Comparison of ENCODE assay signal across 14 cellular contexts in the genomic region with DNA sequence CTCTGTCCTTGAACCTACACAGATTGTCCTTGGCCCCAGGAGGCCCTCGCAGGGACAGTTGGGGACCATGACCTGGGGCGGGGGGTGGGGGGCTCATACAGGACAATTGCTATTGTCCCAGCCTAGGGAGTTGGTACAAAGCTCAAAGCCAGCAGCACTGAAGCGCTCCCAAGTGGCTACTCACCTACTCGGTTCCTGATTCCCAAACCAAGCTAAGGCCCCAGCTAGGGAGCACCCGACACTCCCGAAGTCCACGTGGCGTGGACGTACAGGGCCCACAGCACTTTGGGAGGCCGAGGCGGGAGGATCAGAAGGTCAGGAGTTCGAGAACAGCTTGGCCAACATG.
DNase-seq lines count a peak whose midpoint lies in the region; ATAC-seq, FAIRE-seq and TF ChIP-seq lines count a peak whose summit lies in the region.
"Had no signal": no experiment of that assay in that cellular context is flagged by ENCODE, and none has a peak within 500 bp of the region (broad histone marks: within the 10 kb centered on the region; RNA-seq: fewer than 3 reads in every experiment).

No MANE protein-coding gene starts in this region.

- peak overlapping the region; percentile 48 for H3K27ac ChIP-seq in HepG2 (ENCODE audit: extremely low read length, insufficient read depth, low read length)
- H3K27ac ChIP-seq in right lobe of liver, result no peak overlapping the region
- H3K27ac ChIP-seq in hepatocyte, result peak overlapping the region; percentile 37
- peak overlapping the region; percentile 54 for H3K27ac ChIP-seq in trophoblast cell (ENCODE audit: low read depth, low read length)
- H3K27ac ChIP-seq: 22Rv1 had no signal

- no peaks in the 10 kb centered on the region for H3K36me3 ChIP-seq in HepG2 (replicated peaks in 1 of 2; ENCODE audit: control insufficient read depth in 1 of 2, insufficient read depth in 2 of 2, low read length in 2 of 2)
- no peaks in the 10 kb centered on the region for H3K36me3 ChIP-seq in right lobe of liver
- no peaks in the 10 kb centered on the region for H3K36me3 ChIP-seq in hepatocyte (replicated peaks; ENCODE audit: insufficient read depth, low read depth)
- no peaks in the 10 kb centered on the region for H3K36me3 ChIP-seq in trophoblast cell (ENCODE audit: control insufficient read depth in 1 of 2, insufficient read depth in 2 of 2, low read length in 2 of 2)

- CTCF ChIA-PET in HepG2 (lab: Yijun Ruan, JAX; ENCODE audit: low intra/inter-chr PET ratio, low total read pairs), result no interaction called here

- H3K4me1 ChIP-seq in HepG2 (ENCODE audit: insufficient read depth, low read length) (peaks cover 85% of the 10 kb centered on the region), right lobe of liver (peaks cover 0 to 12% (median 3%) of the 10 kb centered on the region in 4 donors), hepatocyte (ENCODE audit: insufficient read depth) (peaks cover 11% of the 10 kb centered on the region), trophoblast cell (ENCODE audit: control insufficient read depth in 1 of 2, insufficient read depth in 2 of 2, low read length in 2 of 2) (peaks cover 52 to 55% of the 10 kb centered on the region in 2 experiments)

- peak overlapping the region; percentile 89 for H4K91ac ChIP-seq in trophoblast cell (ENCODE audit: low read depth, low read length)

- H4K12ac ChIP-seq in trophoblast cell (ENCODE audit: low read depth, low read length), result peak overlapping the region; percentile 54

- no peak for TF ChIP-seq POLR2A in HepG2 (IDR thresholded peaks at IDR 0.05; ENCODE audit: insufficient read depth in 1 of 2, low read depth in 2 of 2, low read length in 2 of 2)
- TF ChIP-seq POLR2A in right lobe of liver (IDR thresholded peaks at IDR 0.05), result no peak
- TF ChIP-seq POLR2A in GM18505 (IDR thresholded peaks at IDR 0.05; ENCODE audit: borderline replicate concordance, extremely low read depth, insufficient read depth, insufficient read length), result no peak

- H3K79me2 ChIP-seq in HepG2 (ENCODE audit: insufficient read depth, low read length) (no peaks in the 10 kb centered on the region), hepatocyte (no peaks in the 10 kb centered on the region), trophoblast cell (ENCODE audit: control insufficient read depth, insufficient read depth, low read length, poor library complexity) (peaks cover 1% of the 10 kb centered on the region)

- no peak for TF ChIP-seq RAD21 in HepG2 (CRISPR knock-in tag; IDR thresholded peaks at IDR 0.05)

- H2AFZ ChIP-seq in HepG2 (ENCODE audit: low read length) (no peak overlapping the region), hepatocyte (no peak overlapping the region), trophoblast cell (ENCODE audit: insufficient read depth, low read length, poor library complexity) (peak overlapping the region; percentile 32)

- H3K4me3 ChIP-seq in HepG2 (replicated peaks in 1 of 3; ENCODE audit: insufficient read depth in 1 of 3, low read depth in 2 of 3, low read length in 3 of 3), result no peak overlapping the region
- no peak overlapping the region for H3K4me3 ChIP-seq in right lobe of liver
- no peak overlapping the region for H3K4me3 ChIP-seq in hepatocyte
- no peak overlapping the region for H3K4me3 ChIP-seq in trophoblast cell (ENCODE audit: low read depth, low read length)
- H3K4me3 ChIP-seq: GM12878 had no signal

- H3K9me3 ChIP-seq in HepG2 (ENCODE audit: low read length) (no peaks in the 10 kb centered on the region), right lobe of liver (no peaks in the 10 kb centered on the region), hepatocyte (ENCODE audit: low read depth) (no peaks in the 10 kb centered on the region), trophoblast cell (ENCODE audit: insufficient read depth, low read depth, low read length) (peaks cover 1% of the 10 kb centered on the region)

- 0 out of 2 replicates have a peak overlapping the region, but pooled peaks have one; percentile 30 for H3K9ac ChIP-seq in HepG2 (ENCODE audit: insufficient read depth, low read depth, low read length)
- H3K9ac ChIP-seq in trophoblast cell (ENCODE audit: low read length), result no peak overlapping the region

- H2AK5ac ChIP-seq in trophoblast cell (ENCODE audit: low read length), result peak overlapping the region; percentile 77

- H3K18ac ChIP-seq in trophoblast cell (ENCODE audit: low read length), result peak overlapping the region; percentile 82

- no TSS peak for BruUV-seq in HepG2 (replicated peaks; lab: Mats Ljungman, UMichigan)

- H2BK120ac ChIP-seq in trophoblast cell (ENCODE audit: insufficient read depth, low read length, poor library complexity), result peak overlapping the region; percentile 49

- no peak for FAIRE-seq in HepG2 (lab: Jason Lieb, UNC)
- FAIRE-seq: GM12878 had no signal

- H3K23ac ChIP-seq in trophoblast cell (ENCODE audit: low read length), result no peak overlapping the region

- peak overlapping the region; percentile 83 for H3K14ac ChIP-seq in trophoblast cell (ENCODE audit: low read length)

- no peaks in the 10 kb centered on the region for H4K20me1 ChIP-seq in HepG2 (ENCODE audit: insufficient read depth, low read length)
- no peaks in the 10 kb centered on the region for H4K20me1 ChIP-seq in hepatocyte (ENCODE audit: insufficient read depth, poor library complexity, severe bottlenecking)

- WGBS in HepG2 (ENCODE audit: low lambda C conversion rate), result 61% methylated on average over 12 of the region's 12 CpGs
- WGBS in right lobe of liver (ENCODE audit: insufficient coverage, low coverage, low lambda C conversion rate, missing lambda C conversion rate), result 70% methylated on average over 4 of the region's 12 CpGs
- WGBS in hepatocyte (ENCODE audit: low lambda C conversion rate, missing lambda C conversion rate), result 97% methylated on average over 11 of the region's 12 CpGs
- WGBS in trophoblast cell (ENCODE audit: extremely low coverage, insufficient coverage, insufficient read length), result no CpG with 5 or more reads among the region's 12 CpGs

- H4K8ac ChIP-seq in trophoblast cell (ENCODE audit: low read depth, low read length), result peak overlapping the region; percentile 71

- H2BK12ac ChIP-seq in trophoblast cell (ENCODE audit: low read length), result peak overlapping the region; percentile 90

- in situ Hi-C loops in HepG2 (cut with HindIII; ENCODE audit: extremely low pct_ligation_motif_present, low pct_unique_long_range_greater_than_20kb), result no loop called here

- peak in 1 of 2 experiments; percentile 77; a peak in 2 of 4 replicates for TF ChIP-seq EP300 in HepG2 (IDR thresholded peaks at IDR 0.05; ENCODE audit: low read depth in 2 of 2, low read length in 2 of 2)
- TF ChIP-seq EP300 in HepG2 (CRISPR knock-in tag; IDR thresholded peaks at IDR 0.05; ENCODE audit: borderline replicate concordance), result no peak

- H3K79me1 ChIP-seq in trophoblast cell (ENCODE audit: low read length), result peaks cover 26% of the 10 kb centered on the region

- TF ChIP-seq CTCF in HepG2 (CRISPR knock-in tag; IDR thresholded peaks at IDR 0.05), result peak; percentile 61
- no peak for TF ChIP-seq CTCF in right lobe of liver (IDR thresholded peaks at IDR 0.05)
- TF ChIP-seq CTCF in hepatocyte (IDR thresholded peaks at IDR 0.05; ENCODE audit: poor library complexity), result no peak

- intact Hi-C loops in HepG2 (cut with micrococcal nuclease; ENCODE audit: unreplicated experiment) (loop anchor here (10.0 kb wide), 1 partner anchor 88 kb away; no protein-coding TSS in a partner anchor), right lobe of liver (cut with DNase I) (no loop called here)

- peak overlapping the region; percentile 66 for H2BK5ac ChIP-seq in trophoblast cell (ENCODE audit: low read depth, low read length, poor library complexity)

- no peaks in the 10 kb centered on the region for H3K9me2 ChIP-seq in hepatocyte (replicated peaks; ENCODE audit: insufficient read depth)

- DNase-seq in HepG2 (ENCODE audit: low spot score) (peak; percentile 25), right lobe of liver (no peak), hepatocyte (ENCODE audit: low spot score) (no peak), trophoblast cell (no peak), NCI-H2196 treated with DMSO at 0.1 percent for 48 hours (lab: John Stamatoyannopoulos, UW; ENCODE audit: unreplicated experiment) (no peak), amniotic stem cell (lab: John Stamatoyannopoulos, UW) (no peak)
- DNase-seq: Calu3; CD4-positive, CD25-positive, alpha-beta regulatory T cell; DMS79; GOT3; H9 had no signal

- POLR2A ChIA-PET in HepG2 (lab: Yijun Ruan, JAX), result interaction anchor here (1.1 kb wide), 1 partner anchor 26 kb away, joined by 4 read pairs; no protein-coding TSS in a partner anchor

- H3K4me2 ChIP-seq in HepG2 (ENCODE audit: low read depth, low read length) (no peak overlapping the region), hepatocyte (no peak overlapping the region), trophoblast cell (ENCODE audit: low read length) (no peak overlapping the region)

- peak overlapping the region; percentile 70 for H3K4ac ChIP-seq in trophoblast cell (ENCODE audit: low read depth, low read length)

- no peaks in the 10 kb centered on the region for H3K27me3 ChIP-seq in HepG2 (ENCODE audit: control insufficient read depth in 1 of 2, insufficient read depth in 2 of 2, low read length in 2 of 2)
- H3K27me3 ChIP-seq in right lobe of liver, result no peaks in the 10 kb centered on the region
- H3K27me3 ChIP-seq in hepatocyte, result no peaks in the 10 kb centered on the region
- H3K27me3 ChIP-seq in trophoblast cell (ENCODE audit: insufficient read depth, low read length), result no peaks in the 10 kb centered on the region

- no peak for ATAC-seq in HepG2
- no peak for ATAC-seq in right lobe of liver
- ATAC-seq in GM18505 (IDR thresholded peaks at IDR 0.05; ENCODE audit: unreplicated experiment), result no peak
- ATAC-seq: GM12878 had no signal

TF ChIP-seq in HepG2, 621 proteins besides CTCF, POLR2A, EP300 and RAD21 (continues in another document):
- TF ChIP-seq ZNF12 (CRISPR knock-in tag; IDR thresholded peaks at IDR 0.05), result no peak
- TF ChIP-seq, protein P1, sequence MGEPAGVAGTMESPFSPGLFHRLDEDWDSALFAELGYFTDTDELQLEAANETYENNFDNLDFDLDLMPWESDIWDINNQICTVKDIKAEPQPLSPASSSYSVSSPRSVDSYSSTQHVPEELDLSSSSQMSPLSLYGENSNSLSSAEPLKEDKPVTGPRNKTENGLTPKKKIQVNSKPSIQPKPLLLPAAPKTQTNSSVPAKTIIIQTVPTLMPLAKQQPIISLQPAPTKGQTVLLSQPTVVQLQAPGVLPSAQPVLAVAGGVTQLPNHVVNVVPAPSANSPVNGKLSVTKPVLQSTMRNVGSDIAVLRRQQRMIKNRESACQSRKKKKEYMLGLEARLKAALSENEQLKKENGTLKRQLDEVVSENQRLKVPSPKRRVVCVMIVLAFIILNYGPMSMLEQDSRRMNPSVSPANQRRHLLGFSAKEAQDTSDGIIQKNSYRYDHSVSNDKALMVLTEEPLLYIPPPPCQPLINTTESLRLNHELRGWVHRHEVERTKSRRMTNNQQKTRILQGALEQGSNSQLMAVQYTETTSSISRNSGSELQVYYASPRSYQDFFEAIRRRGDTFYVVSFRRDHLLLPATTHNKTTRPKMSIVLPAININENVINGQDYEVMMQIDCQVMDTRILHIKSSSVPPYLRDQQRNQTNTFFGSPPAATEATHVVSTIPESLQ (CRISPR knock-in tag; conservative IDR thresholded peaks at IDR 0.05), result no peak
- TF ChIP-seq HNF4G (IDR thresholded peaks at IDR 0.05; ENCODE audit: borderline replicate concordance, low read depth, low read length), result peak; percentile 58; the same call in 1 of the 2 replicates
- no peak for TF ChIP-seq HNF4G (CRISPR knock-in tag; IDR thresholded peaks at IDR 0.05; ENCODE audit: borderline replicate concordance, low read depth)

Comparison
In these comparisons a context has a peak if more than half of its experiments do, and no peak if none do; other contexts are left out.
1. H3K27ac ChIP-seq: peak in HepG2 (single experiment), hepatocyte (single experiment) and trophoblast cell (single experiment); none in right lobe of liver (0 of 3).